ENCODE assay signal across 12 cellular contexts in the genomic region with DNA sequence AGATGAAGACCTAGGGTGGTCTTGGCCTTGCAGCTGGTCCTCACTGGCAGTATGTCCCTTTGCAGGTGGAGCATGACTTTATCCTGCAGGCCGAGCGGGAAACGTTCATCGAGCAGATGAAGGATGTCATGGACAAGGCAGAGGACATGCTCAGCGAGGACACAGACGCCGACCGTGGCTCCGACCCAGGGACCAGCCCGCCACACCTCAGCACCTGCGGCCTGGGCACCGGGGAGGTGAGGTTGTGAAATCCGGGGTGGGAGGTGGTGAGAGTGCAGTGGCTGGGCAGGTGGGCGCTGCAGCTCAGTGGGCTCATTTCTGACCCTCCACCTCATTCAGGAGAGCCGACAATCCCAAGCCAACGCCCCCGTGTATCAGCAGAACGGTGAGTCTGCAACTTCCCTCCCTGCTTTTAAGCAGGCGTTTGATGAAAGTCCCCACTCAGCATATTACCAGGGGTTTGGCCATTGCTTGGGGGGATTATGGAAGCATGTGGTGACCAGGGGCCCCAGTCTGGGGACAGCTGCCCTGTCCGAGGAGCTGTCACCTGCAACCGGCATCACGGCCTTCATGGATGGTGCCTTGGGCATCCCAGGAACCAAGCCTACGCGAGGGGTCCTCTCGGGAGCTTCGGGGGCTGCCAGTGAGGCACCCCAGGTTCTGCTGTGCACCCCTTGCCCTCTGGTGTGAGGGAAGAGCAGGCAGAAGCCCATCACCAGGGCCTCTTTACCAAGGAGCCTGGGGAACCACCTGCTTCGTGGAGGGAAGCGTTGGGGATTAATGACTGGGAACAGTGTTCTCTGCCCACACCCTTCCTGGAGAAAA.
DNase-seq lines count a peak whose midpoint lies in the region; ATAC-seq and TF ChIP-seq lines count a peak whose summit lies in the region.
"Had no signal": no experiment of that assay in that cellular context is flagged by ENCODE, and none has a peak within 500 bp of the region (broad histone marks: within the 10 kb centered on the region; RNA-seq: fewer than 3 reads in every experiment).

No MANE protein-coding gene starts in this region.

- no peak overlapping the region for H2AFZ ChIP-seq in OCI-LY1 (ENCODE audit: low read length)

- H3F3A ChIP-seq in OCI-LY1 (ENCODE audit: insufficient read depth, low read length): no peaks in the 10 kb centered on the region

- peak overlapping the region; percentile 98 for H3K9ac ChIP-seq in OCI-LY1 (ENCODE audit: low read length)

- H3K4me3 ChIP-seq in OCI-LY1 (ENCODE audit: low read depth, low read length, poor library complexity, severe bottlenecking) (peak overlapping the region; percentile 69), left lung (no peak overlapping the region), esophagus muscularis mucosa (no peak overlapping the region), brain microvascular endothelial cell (ENCODE audit: low read depth, low read length) (no peak overlapping the region)
- H3K4me3 ChIP-seq: left ventricle myocardium inferior, MG63, skin epidermis, tibial nerve had no signal

- in situ Hi-C loops in brain microvascular endothelial cell (cut with HindIII; ENCODE audit: low pct_ligation_motif_present, low sequenced_read_pairs): no loop called here

- TF ChIP-seq POLR2A in esophagus muscularis mucosa (IDR thresholded peaks at IDR 0.05; ENCODE audit: low read depth): no peak

- H3K4me1 ChIP-seq in OCI-LY1 (ENCODE audit: insufficient read depth, low read length, severe bottlenecking) (peaks cover 80% of the 10 kb centered on the region), left lung (no peaks in the 10 kb centered on the region), esophagus muscularis mucosa (no peaks in the 10 kb centered on the region)
- H3K4me1 ChIP-seq: tibial nerve had no signal

- H3K27ac ChIP-seq in OCI-LY1 (ENCODE audit: low read depth, low read length, poor library complexity, severe bottlenecking): peak overlapping the region; percentile 99
- H3K27ac ChIP-seq in left lung: no peak overlapping the region
- no peak overlapping the region for H3K27ac ChIP-seq in esophagus muscularis mucosa (replicated peaks in 1 of 4)
- H3K27ac ChIP-seq in brain microvascular endothelial cell: no peak overlapping the region
- H3K27ac ChIP-seq: left ventricle myocardium inferior, skin epidermis, tibial nerve had no signal

- H4K20me1 ChIP-seq in OCI-LY1 (ENCODE audit: insufficient read depth, low read length): no peaks in the 10 kb centered on the region

- peak overlapping the region; percentile 96 for H3K4me2 ChIP-seq in OCI-LY1 (ENCODE audit: low read length)

- DNase-seq in activated CD4-positive, CD25-positive, alpha-beta regulatory T cell treated with anti-CD3 and anti-CD28 coated beads, Interleukin-2, amount 50 U/mL, for 72 hours: peak; percentile 24
- DNase-seq in left lung (peak; percentile 20 to 74), esophagus muscularis mucosa (ENCODE audit: extremely low spot score) (no peak), NOMO-1 treated with DMSO at 0.1 percent for 48 hours (lab: John Stamatoyannopoulos, UW; ENCODE audit: unreplicated experiment) (no peak), brain microvascular endothelial cell (no peak)
- peak; percentile 1 for DNase-seq in stimulated activated naive CD8-positive, alpha-beta T cell treated with anti-CD3 and anti-CD28 coated beads, Interleukin-15, Interleukin-2, amounts not matched to agents 100 U/mL and 50 U/mL, for 24 hours
- DNase-seq: left ventricle myocardium inferior, MG63 had no signal

- peaks cover 65% of the 10 kb centered on the region for H3K36me3 ChIP-seq in OCI-LY1 (ENCODE audit: insufficient read depth, low read length)
- H3K36me3 ChIP-seq in left lung: no peaks in the 10 kb centered on the region
- H3K36me3 ChIP-seq in esophagus muscularis mucosa: peaks cover 5 to 63% (median 41%) of the 10 kb centered on the region in 4 donors
- no peaks in the 10 kb centered on the region for H3K36me3 ChIP-seq in brain microvascular endothelial cell (replicated peaks)
- H3K36me3 ChIP-seq: MG63 had no signal

- ATAC-seq in activated CD4-positive, CD25-positive, alpha-beta regulatory T cell treated with anti-CD3 and anti-CD28 coated beads, Interleukin-2, amount 50 U/mL, for 24 hours: no peak
- ATAC-seq in left lung: no peak
- ATAC-seq in stimulated activated naive CD8-positive, alpha-beta T cell treated with anti-CD3 and anti-CD28 coated beads, Interleukin-15, Interleukin-2, amounts not matched to agents 100 U/mL and 50 U/mL, for 24 hours: no peak

- no peak for TF ChIP-seq EP300 in esophagus muscularis mucosa (IDR thresholded peaks at IDR 0.05)

- TF ChIP-seq CTCF in OCI-LY1 (IDR thresholded peaks at IDR 0.05; ENCODE audit: low read length) (no peak), left lung (IDR thresholded peaks at IDR 0.05) (no peak), esophagus muscularis mucosa (IDR thresholded peaks at IDR 0.05) (no peak), brain microvascular endothelial cell (IDR thresholded peaks at IDR 0.05; ENCODE audit: low read depth, low read length, missing control alignments) (no peak)

- intact Hi-C loops in left lung (cut with DNase I): no loop called here
- intact Hi-C loops in esophagus muscularis mucosa (cut with DNase I): no loop called here

- no peaks in the 10 kb centered on the region for H3K27me3 ChIP-seq in OCI-LY1 (ENCODE audit: insufficient read depth, low read length)
- H3K27me3 ChIP-seq in left lung: peaks cover 0 to 12% of the 10 kb centered on the region in 2 donors
- no peaks in the 10 kb centered on the region for H3K27me3 ChIP-seq in esophagus muscularis mucosa
- no peaks in the 10 kb centered on the region for H3K27me3 ChIP-seq in brain microvascular endothelial cell (replicated peaks)
- H3K27me3 ChIP-seq: MG63, tibial nerve had no signal

- H3K79me2 ChIP-seq in OCI-LY1 (ENCODE audit: insufficient read depth, low read length): no peaks in the 10 kb centered on the region

- H3K9me2 ChIP-seq in OCI-LY1 (ENCODE audit: low read depth, low read length): no peaks in the 10 kb centered on the region

- peaks cover 26% of the 10 kb centered on the region for H3K9me3 ChIP-seq in OCI-LY1 (ENCODE audit: low read length)
- no peaks in the 10 kb centered on the region for H3K9me3 ChIP-seq in left lung
- no peaks in the 10 kb centered on the region for H3K9me3 ChIP-seq in esophagus muscularis mucosa
- H3K9me3 ChIP-seq: left ventricle myocardium inferior, MG63 had no signal

- WGBS in esophagus muscularis mucosa: 87% methylated on average over 18 of the region's 28 CpGs

Comparison
In these comparisons a context has a peak if more than half of its experiments do, and no peak if none do; other contexts are left out.
1. DNase-seq: peak in activated CD4-positive, CD25-positive, alpha-beta regulatory T cell treated with anti-CD3 and anti-CD28 coated beads, Interleukin-2, amount 50 U/mL, for 72 hours (single experiment), left lung (2 of 2) and stimulated activated naive CD8-positive, alpha-beta T cell treated with anti-CD3 and anti-CD28 coated beads, Interleukin-15, Interleukin-2, amounts not matched to agents 100 U/mL and 50 U/mL, for 24 hours (single experiment); none in esophagus muscularis mucosa (single experiment), NOMO-1 treated with DMSO at 0.1 percent for 48 hours (single experiment) and brain microvascular endothelial cell (single experiment).